Comparison of ENCODE assay signal across 20 cellular contexts in genomic region chr2:108355907-108356734, GRCh38. TPM values are rescaled to one million over a fixed set of nuclear protein-coding genes. Genes with fewer than 3 reads are reported as not detected.
A peak's percentile ranks its signal among the peaks of the same experiment; 100 is the strongest.
DNase-seq lines count a peak whose midpoint lies in the region; ATAC-seq, FAIRE-seq and TF ChIP-seq lines count a peak whose summit lies in the region.
"Had no signal": no experiment of that assay in that cellular context is flagged by ENCODE, and none has a peak within 500 bp of the region (broad histone marks: within the 10 kb centered on the region; RNA-seq: fewer than 3 reads in every experiment).

No MANE protein-coding gene starts in this region.

- H3K9me3 Mint-ChIP-seq in endodermal cell: no peaks in the 10 kb centered on the region
- H3K9me3 Mint-ChIP-seq: CD8-positive, alpha-beta memory T cell had no signal

- H2AFZ ChIP-seq in HCT116 (ENCODE audit: low read depth, low read length, poor library complexity, severe bottlenecking): no peak overlapping the region

- H3K4me1 ChIP-seq in HCT116 (ENCODE audit: control insufficient read depth in 1 of 2, insufficient read depth in 2 of 2, low read length in 2 of 2) (no peaks in the 10 kb centered on the region), endodermal cell (ENCODE audit: control insufficient read depth, insufficient read depth, low read length) (no peaks in the 10 kb centered on the region)

- CTCF ChIA-PET in HCT116 (lab: Charles Lee): no interaction called here

- H3K4me2 ChIP-seq in HCT116 (ENCODE audit: low read length): no peak overlapping the region
- H3K4me2 ChIP-seq: A549; BLaER1 treated with 17β-estradiol and CSF1 and Interleukin-3, amounts not matched to agents 10 nM and 100 nM had no signal

- peak overlapping the region; percentile 49 for H3K27ac Mint-ChIP-seq in endodermal cell
- H3K27ac Mint-ChIP-seq: CD8-positive, alpha-beta memory T cell had no signal

- RAD21 ChIA-PET in HCT116 (lab: Charles Lee; ENCODE audit: low non-redundant PET in 1 of 2, low total read pairs in 2 of 2, uncharacterized antibody in 2 of 2, unreplicated experiment in 2 of 2): no interaction called here

- H3K36me3 ChIP-seq in HCT116 (ENCODE audit: control insufficient read depth in 1 of 2, insufficient read depth in 2 of 2, low read length in 2 of 2) (no peaks in the 10 kb centered on the region), endodermal cell (ENCODE audit: control insufficient read depth, insufficient read depth, low read length) (no peaks in the 10 kb centered on the region)
- H3K36me3 ChIP-seq: BLaER1 treated with 17β-estradiol and CSF1 and Interleukin-3, amounts not matched to agents 10 nM and 100 nM had no signal

- no peak overlapping the region for H3K9ac ChIP-seq in HCT116 (ENCODE audit: low read length)
- no peak overlapping the region for H3K9ac ChIP-seq in endodermal cell (ENCODE audit: extremely low read depth, low read length, poor library complexity, severe bottlenecking)
- H3K9ac ChIP-seq: BLaER1 treated with 17β-estradiol and CSF1 and Interleukin-3, amounts not matched to agents 10 nM and 100 nM had no signal

- no peak overlapping the region for H3K4me3 Mint-ChIP-seq in endodermal cell
- H3K4me3 Mint-ChIP-seq: CD8-positive, alpha-beta memory T cell had no signal

- ATAC-seq in HCT116 (peak; percentile 49; the same call in 1 of the 2 replicates), GM19452 (IDR thresholded peaks at IDR 0.05; ENCODE audit: unreplicated experiment) (no peak), GM18520 (IDR thresholded peaks at IDR 0.05; ENCODE audit: unreplicated experiment) (no peak)
- ATAC-seq: SK-N-SH treated with all-trans-retinoic acid at 6 μM for 48 hours had no signal

- no peaks in the 10 kb centered on the region for H3K4me1 Mint-ChIP-seq in endodermal cell
- H3K4me1 Mint-ChIP-seq: CD8-positive, alpha-beta memory T cell had no signal

- POLR2A ChIA-PET in HCT116 (lab: Charles Lee): no interaction called here

- no peaks in the 10 kb centered on the region for H3K79me2 ChIP-seq in HCT116 (ENCODE audit: insufficient read depth, low read length)

- intact Hi-C loops in HCT116 (cut with micrococcal nuclease): no loop called here

- no TSS peak for BruUV-seq in HCT116 (replicated peaks; lab: Mats Ljungman, UMichigan)

- H3K36me3 Mint-ChIP-seq in endodermal cell (ENCODE audit: low read depth): no peaks in the 10 kb centered on the region
- H3K36me3 Mint-ChIP-seq: CD8-positive, alpha-beta memory T cell had no signal

- H3K27me3 ChIP-seq in HCT116 (ENCODE audit: insufficient read depth, low read length) (no peaks in the 10 kb centered on the region), endodermal cell (ENCODE audit: control insufficient read depth, insufficient read depth, low read length, poor library complexity, severe bottlenecking) (no peaks in the 10 kb centered on the region)
- H3K27me3 ChIP-seq: BLaER1 treated with 17β-estradiol and CSF1 and Interleukin-3, amounts not matched to agents 10 nM and 100 nM had no signal

- no peak for FAIRE-seq in GM19239 (lab: Jason Lieb, UNC)
- FAIRE-seq: A549, H54, HTR-8/SVneo had no signal

- TF ChIP-seq RAD21 in HCT116 (IDR thresholded peaks at IDR 0.05; ENCODE audit: low read depth): no peak

- 90 to 96% methylated on average over 2 of the region's 2 CpGs for WGBS in endodermal cell (ENCODE audit: insufficient coverage in 1 of 2, insufficient read length in 1 of 2), 2 experiments

- peak; percentile 46 for DNase-seq in Caki2 (ENCODE audit: low read depth)
- no peak for DNase-seq in HCT116 (ENCODE audit: low read depth, low spot score)
- DNase-seq in RKO (ENCODE audit: low spot score): peak; percentile 14
- no peak for DNase-seq in endodermal cell
- no peak for DNase-seq in NCI-H774 (lab: John Stamatoyannopoulos, UW)
- no peak for DNase-seq in GM19239 (ENCODE audit: insufficient read length, low spot score)
- DNase-seq: CD8-positive, alpha-beta memory T cell; NCI-H1417 treated with DMSO at 0.1 percent for 48 hours; NCI-H2029; NCI-H748 treated with DMSO at 0.1 percent for 48 hours; Right ventricle myocardium superior; T-helper 1 cell had no signal

- H4K20me1 ChIP-seq in HCT116 (ENCODE audit: insufficient read depth): no peaks in the 10 kb centered on the region
- H4K20me1 ChIP-seq: BLaER1 treated with 17β-estradiol and CSF1 and Interleukin-3, amounts not matched to agents 10 nM and 100 nM had no signal

- H3K27ac ChIP-seq in HCT116 (ENCODE audit: low read depth, low read length): no peak overlapping the region
- H3K27ac ChIP-seq in endodermal cell (ENCODE audit: low read depth, low read length): no peak overlapping the region
- H3K27ac ChIP-seq: A549; BLaER1 treated with 17β-estradiol and CSF1 and Interleukin-3, amounts not matched to agents 10 nM and 100 nM had no signal

- no peaks in the 10 kb centered on the region for H3K9me3 ChIP-seq in HCT116 (ENCODE audit: control insufficient read depth in 1 of 2, insufficient read depth in 1 of 2, low read depth in 1 of 2, low read length in 2 of 2)
- H3K9me3 ChIP-seq in endodermal cell (ENCODE audit: control insufficient read depth, low read length): no peaks in the 10 kb centered on the region
- H3K9me3 ChIP-seq: A549 had no signal

- H3K4me3 ChIP-seq in HCT116 (replicated peaks in 1 of 2; ENCODE audit: low read depth in 1 of 2, low read length in 2 of 2) (no peak overlapping the region), endodermal cell (ENCODE audit: low read length) (no peak overlapping the region)
- H3K4me3 ChIP-seq: A549; BLaER1 treated with 17β-estradiol and CSF1 and Interleukin-3, amounts not matched to agents 10 nM and 100 nM had no signal

- TF ChIP-seq CTCF in HCT116 (IDR thresholded peaks at IDR 0.05 in 2 of 3, conservative IDR thresholded peaks at IDR 0.05 in 1 of 3; ENCODE audit: borderline replicate concordance in 1 of 3, insufficient read depth in 1 of 3, low read depth in 2 of 3, low read length in 2 of 3) (no peak), endodermal cell (conservative IDR thresholded peaks at IDR 0.05) (no peak)

- no peaks in the 10 kb centered on the region for H3K9me2 ChIP-seq in HCT116 (ENCODE audit: insufficient read depth)

- TF ChIP-seq POLR2A in HCT116 (IDR thresholded peaks at IDR 0.05; ENCODE audit: borderline replicate concordance, extremely low read depth, insufficient read depth, insufficient read length): peak; percentile 35

- in situ Hi-C loops in Caki2 (cut with HindIII; ENCODE audit: low pct_unique_long_range_greater_than_20kb, low sequenced_read_pairs): no loop called here

- H3K27me3 Mint-ChIP-seq in endodermal cell (ENCODE audit: insufficient read depth): no peaks in the 10 kb centered on the region

TF ChIP-seq in HCT116, 20 proteins besides CTCF, POLR2A, EP300 and RAD21 (continues in another document):
- TF ChIP-seq SP1 (IDR thresholded peaks at IDR 0.05; ENCODE audit: low read depth): no peak
- no peak for TF ChIP-seq EGR1 (IDR thresholded peaks at IDR 0.05; ENCODE audit: low read depth)
- no peak for TF ChIP-seq MAX (IDR thresholded peaks at IDR 0.05)
- no peak for TF ChIP-seq ZNF274 (IDR thresholded peaks at IDR 0.05; ENCODE audit: low read depth, low read length)
- TF ChIP-seq EZH2 (IDR thresholded peaks at IDR 0.05): no peak
- no peak for TF ChIP-seq POLR2AphosphoS5 (IDR thresholded peaks at IDR 0.05; ENCODE audit: low read depth, low read length)
- no peak for TF ChIP-seq ZBTB33 (IDR thresholded peaks at IDR 0.05; ENCODE audit: extremely low read depth, insufficient replicate concordance, low read length)
- no peak for TF ChIP-seq FOSL1 (IDR thresholded peaks at IDR 0.05; ENCODE audit: low read depth)
- no peak for TF ChIP-seq ATF3 (IDR thresholded peaks at IDR 0.05)
- TF ChIP-seq ZFX (IDR thresholded peaks at IDR 0.05): no peak
- TF ChIP-seq JUND (IDR thresholded peaks at IDR 0.05): no peak

RNA-seq across cellular contexts. Expression of gene SULT1C4, which starts 21.6 kb away (rescaled TPM):
- 5.1 and 7.5 TPM in 2 replicates for total RNA-seq in Caki2 (2014; rRNA removed; shearing (Covaris generic); ENCODE audit: low replicate concordance)
- not detected for total RNA-seq in HCT116 (2021; ENCODE audit: unreplicated experiment)
- polyA plus RNA-seq in HCT116 (2012): not detected in 2 replicates
- 1 to 10 TPM; 2.4 to 2.7 TPM for total RNA-seq in endodermal cell
- 16.2 TPM for polyA plus RNA-seq in endodermal cell (2013, experiment 1 of 2)
- polyA plus RNA-seq in endodermal cell (2013, experiment 2 of 2): 12.8 TPM
- total RNA-seq: CD8-positive, alpha-beta memory T cell; NCI-H460 had no signal
- polyA plus RNA-seq: CD8-positive, alpha-beta memory T cell had no signal

Comparison
In these comparisons a context has a peak if more than half of its experiments do, and no peak if none do; other contexts are left out.
1. DNase-seq: peak in Caki2 (single experiment) and RKO (single experiment); none in HCT116 (single experiment), endodermal cell (single experiment), NCI-H774 (single experiment) and GM19239 (single experiment).